ENCODE assay signal across 11 cellular contexts in genomic region chr9:129607026-129607397, GRCh38. TPM values are rescaled to one million over a fixed set of nuclear protein-coding genes. Genes with fewer than 3 reads are reported as not detected.
DNase-seq lines count a peak whose midpoint lies in the region; ATAC-seq and TF ChIP-seq lines count a peak whose summit lies in the region.
"Had no signal": no experiment of that assay in that cellular context is flagged by ENCODE, and none has a peak within 500 bp of the region (broad histone marks: within the 10 kb centered on the region; RNA-seq: fewer than 3 reads in every experiment).

No MANE protein-coding gene starts in this region.

- H3K4me1 ChIP-seq in body of pancreas (peaks cover 29% of the 10 kb centered on the region), mucosa of rectum (ENCODE audit: control insufficient read depth in 2 of 2, insufficient read depth in 2 of 2, low read length in 2 of 2) (peaks cover 30 to 34% of the 10 kb centered on the region in 2 donors), tibial nerve (peaks cover 0 to 64% (median 40%) of the 10 kb centered on the region in 4 donors)

- H3K4me1 Mint-ChIP-seq in activated T-cell treated with anti-CD3 and anti-CD28 coated beads, Interleukin-2, amount 50 U/mL, for 72 hours (ENCODE audit: low read depth): peaks cover 40% of the 10 kb centered on the region
- H3K4me1 Mint-ChIP-seq in nephron progenitor cell: peaks cover 68% of the 10 kb centered on the region

- WGBS in body of pancreas, 2 donors: 72 to 78% methylated on average over 6 of the region's 6 CpGs
- WGBS in tibial nerve, 2 donors: 67 to 74% methylated on average over 4 to 6 of the region's 6 CpGs

- DNase-seq in activated T-cell treated with anti-CD3 and anti-CD28 coated beads, Interleukin-2, amount 50 U/mL, for 72 hours: no peak
- no peak for DNase-seq in activated T-cell treated with anti-CD3 and anti-CD28 coated beads, Interleukin-2, amount 50 U/mL, for 1 hour
- no peak for DNase-seq in body of pancreas
- DNase-seq in tibial nerve (ENCODE audit: low spot score in 2 of 2): no peak
- DNase-seq in effector CD8-positive, alpha-beta T cell (lab: John Stamatoyannopoulos, UW): no peak
- no peak for DNase-seq in SIG-M5 (lab: John Stamatoyannopoulos, UW)
- DNase-seq in nephron progenitor cell: no peak

- H3K9me3 Mint-ChIP-seq in activated T-cell treated with anti-CD3 and anti-CD28 coated beads, Interleukin-2, amount 50 U/mL, for 72 hours: no peaks in the 10 kb centered on the region
- no peaks in the 10 kb centered on the region for H3K9me3 Mint-ChIP-seq in nephron progenitor cell
- H3K9me3 Mint-ChIP-seq: IgD-negative memory B cell had no signal

- no peak for TF ChIP-seq EP300 in tibial nerve (IDR thresholded peaks at IDR 0.05)

- H3K27me3 ChIP-seq in body of pancreas: no peaks in the 10 kb centered on the region
- no peaks in the 10 kb centered on the region for H3K27me3 ChIP-seq in mucosa of rectum (ENCODE audit: control insufficient read depth in 2 of 2, insufficient read depth in 2 of 2, low read length in 2 of 2)
- no peaks in the 10 kb centered on the region for H3K27me3 ChIP-seq in tibial nerve

- no peak overlapping the region for H3K27ac Mint-ChIP-seq in activated T-cell treated with anti-CD3 and anti-CD28 coated beads, Interleukin-2, amount 50 U/mL, for 72 hours
- no peak overlapping the region for H3K27ac Mint-ChIP-seq in nephron progenitor cell

- H3K9me3 ChIP-seq in body of pancreas (no peaks in the 10 kb centered on the region), mucosa of rectum (ENCODE audit: control insufficient read depth in 2 of 2, low read length in 2 of 2) (no peaks in the 10 kb centered on the region), tibial nerve (no peaks in the 10 kb centered on the region)

- no peak for TF ChIP-seq CTCF in body of pancreas (IDR thresholded peaks at IDR 0.05)
- no peak for TF ChIP-seq CTCF in tibial nerve (IDR thresholded peaks at IDR 0.05)
- TF ChIP-seq CTCF in nephron progenitor cell (IDR thresholded peaks at IDR 0.05): no peak

- intact Hi-C loops in body of pancreas (cut with DNase I): loop anchor here (10.0 kb wide), 1 partner anchor 102 kb away; no protein-coding TSS in a partner anchor

- H3K9ac ChIP-seq in mucosa of rectum (ENCODE audit: low read depth in 1 of 2, low read length in 2 of 2): peak overlapping the region in 1 of 2 donors; percentile 30

- TF ChIP-seq POLR2A in body of pancreas (IDR thresholded peaks at IDR 0.05) (no peak), tibial nerve (IDR thresholded peaks at IDR 0.05) (no peak)

- no peak overlapping the region for H3K4me3 ChIP-seq in body of pancreas
- no peak overlapping the region for H3K4me3 ChIP-seq in mucosa of rectum (ENCODE audit: low read length in 2 of 2)
- H3K4me3 ChIP-seq in tibial nerve: no peak overlapping the region

- peak overlapping the region; percentile 31 to 62 for H3K4me3 Mint-ChIP-seq in activated T-cell treated with anti-CD3 and anti-CD28 coated beads, Interleukin-2, amount 50 U/mL, for 72 hours
- H3K4me3 Mint-ChIP-seq in nephron progenitor cell: no peak overlapping the region

- no peaks in the 10 kb centered on the region for H3K27me3 Mint-ChIP-seq in activated T-cell treated with anti-CD3 and anti-CD28 coated beads, Interleukin-2, amount 50 U/mL, for 72 hours (ENCODE audit: low read depth)
- H3K27me3 Mint-ChIP-seq in nephron progenitor cell (ENCODE audit: low read depth, poor library complexity): peaks cover 6% of the 10 kb centered on the region
- H3K27me3 Mint-ChIP-seq: IgD-negative memory B cell had no signal

- no peaks in the 10 kb centered on the region for H3K36me3 Mint-ChIP-seq in activated T-cell treated with anti-CD3 and anti-CD28 coated beads, Interleukin-2, amount 50 U/mL, for 72 hours (ENCODE audit: insufficient read depth in 2 of 2)
- no peaks in the 10 kb centered on the region for H3K36me3 Mint-ChIP-seq in nephron progenitor cell (ENCODE audit: low read depth)
- H3K36me3 Mint-ChIP-seq: IgD-negative memory B cell had no signal

- peak overlapping the region; percentile 61 to 88 (median 75) for H3K27ac ChIP-seq in body of pancreas
- peak overlapping the region; percentile 72 to 79 for H3K27ac ChIP-seq in mucosa of rectum (ENCODE audit: low read depth in 2 of 2, low read length in 2 of 2)
- H3K27ac ChIP-seq in tibial nerve: peak overlapping the region; percentile 87 to 96 (median 93)

- no peak for ATAC-seq in activated T-cell treated with anti-CD3 and anti-CD28 coated beads, Interleukin-2, amount 50 U/mL, for 72 hours (replicated peaks in 1 of 2)
- ATAC-seq in body of pancreas: no peak

- H3K36me3 ChIP-seq in body of pancreas (replicated peaks in 1 of 2; ENCODE audit: insufficient read depth in 1 of 2, low read depth in 2 of 2): no peaks in the 10 kb centered on the region
- H3K36me3 ChIP-seq in mucosa of rectum (ENCODE audit: control insufficient read depth in 2 of 2, insufficient read depth in 2 of 2, low read length in 2 of 2): no peaks in the 10 kb centered on the region
- H3K36me3 ChIP-seq in tibial nerve: no peaks in the 10 kb centered on the region

RNA-seq across cellular contexts. Expression of gene C9orf50, which starts 13.9 kb away (rescaled TPM):
- under 1 TPM in 1 of 2 donors, not detected in 1; 0.31 TPM for total RNA-seq in activated T-cell treated with anti-CD3 and anti-CD28 coated beads, Interleukin-2, amount 50 U/mL, for 72 hours
- not detected for total RNA-seq in body of pancreas
- 1 to 10 TPM in 3 of 4 donors, under 1 TPM in 1; 0.90 to 1.7 (median 1.3) TPM for total RNA-seq in tibial nerve
- total RNA-seq: activated CD8-positive, alpha-beta memory T cell treated with anti-CD3 and anti-CD28 coated beads for 36 hours; left lobe of liver had no signal

RNA-seq across cellular contexts. Expression of gene NTMT1, which starts 19.0 kb away (rescaled TPM):
- 10 to 100 TPM; 39.3 to 51.9 TPM for total RNA-seq in activated T-cell treated with anti-CD3 and anti-CD28 coated beads, Interleukin-2, amount 50 U/mL, for 72 hours
- total RNA-seq in body of pancreas: 10 to 100 TPM; 11.2 to 14.5 TPM
- total RNA-seq in tibial nerve: 10 to 100 TPM; 23.9 to 30.6 (median 27.5) TPM

RNA-seq across cellular contexts. Expression of gene ASB6, which starts 34.9 kb away (rescaled TPM):
- 10 to 100 TPM; 16.9 to 20.2 TPM for total RNA-seq in activated T-cell treated with anti-CD3 and anti-CD28 coated beads, Interleukin-2, amount 50 U/mL, for 72 hours
- total RNA-seq in body of pancreas (10 to 100 TPM; 12.7 to 14.5 TPM), tibial nerve (10 to 100 TPM; 14.9 to 25.5 (median 22.4) TPM)

RNA-seq across cellular contexts. Expression of gene PRRX2, which starts 58.4 kb away (rescaled TPM):
- total RNA-seq in activated T-cell treated with anti-CD3 and anti-CD28 coated beads, Interleukin-2, amount 50 U/mL, for 72 hours: 1 to 10 TPM; 3.3 to 6.1 TPM
- total RNA-seq in body of pancreas (1 to 10 TPM in 1 of 2 donors, not detected in 1; 1.0 TPM), tibial nerve (10 to 100 TPM in 3 of 4 donors, 1 to 10 TPM in 1; 9.6 to 32.1 (median 14.9) TPM)
- total RNA-seq: left lobe of liver had no signal
